In the genomic region with DNA sequence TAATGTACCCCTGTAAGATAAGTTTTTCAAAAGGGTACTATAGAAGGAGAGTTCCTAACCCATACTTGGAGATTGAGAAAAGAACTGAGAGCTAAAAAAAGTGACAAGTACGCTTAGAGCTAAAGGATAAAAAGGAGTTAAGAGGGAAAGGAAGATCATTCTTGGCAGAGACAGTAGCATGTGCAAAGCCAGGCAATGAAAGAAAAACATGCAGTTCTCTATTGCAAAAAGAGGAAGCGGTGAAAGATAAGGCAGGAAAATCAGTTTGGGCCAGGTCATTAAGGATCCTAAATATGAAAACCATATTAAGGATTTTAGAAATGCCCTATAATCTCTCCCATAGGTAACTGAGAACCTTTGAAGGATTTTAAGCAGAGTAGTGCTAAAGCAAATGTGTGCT, we compare ENCODE assay signal across 17 cellular contexts.
"Had no signal": no experiment of that assay in that cellular context is flagged by ENCODE, and none has a peak within 500 bp of the region (broad histone marks: within the 10 kb centered on the region; RNA-seq: fewer than 3 reads in every experiment).

No MANE protein-coding gene starts in this region.

- ATAC-seq: activated CD4-positive, CD25-positive, alpha-beta regulatory T cell treated with anti-CD3 and anti-CD28 coated beads, Interleukin-2, amount 50 U/mL, for 24 hours; activated CD8-positive, alpha-beta memory T cell treated with anti-CD3 and anti-CD28 coated beads, Interleukin-2, amount 10 ng/mL, durations not matched to agents 7 days and 5 days; left lobe of liver; natural killer cell; sciatic nerve; stimulated activated naive B cell treated with anti-CD40 and anti-IgM and Interleukin-4, amounts not matched to agents 10 μg/mL and 1 μg/mL and 100 μg/mL, for 72 hours had no signal

- DNase-seq: activated CD4-positive, alpha-beta T cell treated with anti-CD3 and anti-CD28 coated beads, Interleukin-2, amount 50 U/mL, for 48 hours; activated CD8-positive, alpha-beta memory T cell treated with anti-CD3 and anti-CD28 coated beads, Interleukin-2, amount 10 ng/mL, durations not matched to agents 7 days and 5 days; activated effector memory CD4-positive, alpha-beta T cell treated with Interleukin-2 at 50 U/mL for 16 hours; activated T-cell treated with anti-CD3 and anti-CD28 coated beads, Interleukin-2, amount 50 U/mL, for 24 hours; amniotic stem cell; brain microvascular endothelial cell; heart left ventricle; islet precursor cell; natural killer cell; nucleus accumbens; spleen; stimulated activated CD4-positive, alpha-beta T cell treated with anti-CD3 and anti-CD28 coated beads, Interleukin-2, amount 100 ng/mL, for 24 hours; stimulated activated naive B cell treated with anti-CD40 and anti-IgM and Interleukin-4, amounts not matched to agents 10 μg/mL and 1 μg/mL and 100 μg/mL, for 72 hours; substantia nigra had no signal

- H3K9me3 ChIP-seq: heart left ventricle, spleen had no signal

- H3K4me3 ChIP-seq: heart left ventricle, spleen had no signal

- H3K36me3 ChIP-seq: brain microvascular endothelial cell, heart left ventricle, spleen had no signal

- H3K27me3 ChIP-seq: brain microvascular endothelial cell, heart left ventricle, spleen had no signal

- H3K27ac ChIP-seq: brain microvascular endothelial cell, spleen had no signal
